27 cellular contexts compared by ENCODE assay signal in the genomic region with DNA sequence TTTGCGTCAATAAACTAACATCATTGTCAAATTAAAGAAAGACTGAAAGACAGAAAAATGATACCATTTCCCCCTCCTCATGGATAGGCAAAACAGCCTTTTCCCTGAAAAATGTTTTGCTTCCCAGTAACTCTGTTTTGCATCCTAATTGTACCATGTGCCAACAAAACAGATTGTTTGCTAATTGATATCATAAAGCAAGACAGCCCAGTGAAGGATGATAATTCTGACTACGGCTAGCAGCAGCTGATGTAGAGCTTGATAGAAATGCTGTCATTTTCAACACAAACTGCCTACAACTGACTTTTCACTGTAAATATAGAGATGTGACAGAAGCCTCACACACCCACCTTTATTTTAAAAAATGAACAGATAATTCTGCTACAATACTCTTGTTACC.
"Had no signal": no experiment of that assay in that cellular context is flagged by ENCODE, and none has a peak within 500 bp of the region (broad histone marks: within the 10 kb centered on the region; RNA-seq: fewer than 3 reads in every experiment).

No MANE protein-coding gene starts in this region.

- H3K4me3 ChIP-seq: adrenal gland, body of pancreas, cardiac muscle cell, esophagus muscularis mucosa, left lung, lower lobe of right lung, neural progenitor cell, spleen, suprapubic skin, tibial artery, upper lobe of right lung had no signal

- ATAC-seq: body of pancreas; foreskin keratinocyte; left lung; lower lobe of right lung; naive thymus-derived CD8-positive, alpha-beta T cell; right cardiac atrium; upper lobe of right lung had no signal

- H3K9me3 ChIP-seq: adrenal gland, body of pancreas, esophagus muscularis mucosa, lower lobe of right lung, suprapubic skin, tibial artery, upper lobe of right lung had no signal

- H3K36me3 ChIP-seq: adrenal gland, cardiac muscle cell, esophagus muscularis mucosa, left lung, lower lobe of right lung, neural progenitor cell, spleen, suprapubic skin, tibial artery, upper lobe of right lung had no signal

- H3K4me1 ChIP-seq: adrenal gland, body of pancreas, esophagus muscularis mucosa, foreskin keratinocyte, left lung, lower lobe of right lung, spleen, suprapubic skin, tibial artery, upper lobe of right lung had no signal

- H3K27me3 ChIP-seq: adrenal gland, body of pancreas, cardiac muscle cell, esophagus muscularis mucosa, foreskin keratinocyte, left lung, neural progenitor cell, spleen, suprapubic skin, tibial artery, upper lobe of right lung had no signal

- H3K27ac ChIP-seq: adrenal gland, body of pancreas, cardiac muscle cell, esophagus muscularis mucosa, foreskin keratinocyte, left lung, lower lobe of right lung, neural progenitor cell, spleen, suprapubic skin, tibial artery, upper lobe of right lung, VCaP had no signal

- DNase-seq: activated CD4-positive, alpha-beta T cell treated with anti-CD3 and anti-CD28 coated beads for 4 hours; activated CD4-positive, alpha-beta T cell treated with anti-CD3 and anti-CD28 coated beads, Interleukin-2, amount 50 U/mL, for 4 hours; activated CD8-positive, alpha-beta memory T cell treated with anti-CD3 and anti-CD28 coated beads for 24 hours; activated effector memory CD4-positive, alpha-beta T cell treated with anti-CD3 and anti-CD28 coated beads, Interleukin-2, amount 50 U/mL, for 16 hours; activated naive CD4-positive, alpha-beta T cell treated with anti-CD3 and anti-CD28 coated beads for 36 hours; activated naive CD8-positive, alpha-beta T cell treated with anti-CD3 and anti-CD28 coated beads for 36 hours; activated T-cell treated with anti-CD3 and anti-CD28 coated beads, Interleukin-2, amount 50 U/mL, for 1 hour; adrenal gland; aorta; body of pancreas; endodermal cell; left lung; lower lobe of right lung; naive thymus-derived CD8-positive, alpha-beta T cell; occipital lobe; right cardiac atrium; spleen; stimulated activated naive CD4-positive, alpha-beta T cell; T-helper 9 cell; tibial artery; upper lobe of right lung had no signal
